Comparison of ENCODE assay signal across 23 cellular contexts in the genomic region with DNA sequence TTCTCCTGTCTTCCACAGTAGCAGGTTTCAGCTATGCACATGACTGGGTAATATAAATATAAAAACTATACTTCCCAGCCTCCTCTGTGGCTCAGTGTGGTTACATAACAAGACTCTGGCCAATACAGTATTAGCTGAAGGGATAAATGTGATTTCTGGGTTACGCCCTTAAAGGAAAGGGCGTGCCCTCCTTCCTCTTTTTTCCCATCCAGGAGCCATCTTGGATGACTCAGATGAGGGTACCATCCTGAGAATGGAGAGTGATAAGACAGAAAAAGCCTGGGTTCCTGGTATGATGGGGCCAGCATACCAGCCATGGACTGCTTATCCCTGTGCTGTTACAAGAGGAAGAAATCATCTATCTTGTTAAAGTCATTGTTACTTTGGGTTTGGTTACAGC.
DNase-seq lines count a peak whose midpoint lies in the region; ATAC-seq and TF ChIP-seq lines count a peak whose summit lies in the region.
"Had no signal": no experiment of that assay in that cellular context is flagged by ENCODE, and none has a peak within 500 bp of the region (broad histone marks: within the 10 kb centered on the region; RNA-seq: fewer than 3 reads in every experiment).

No MANE protein-coding gene starts in this region.

- no peaks in the 10 kb centered on the region for H4K20me1 ChIP-seq in BLaER1 treated with 17β-estradiol and CSF1 and Interleukin-3, amounts not matched to agents 10 nM and 100 nM

- TF ChIP-seq CTCF in NB4 (IDR thresholded peaks at IDR 0.05; ENCODE audit: low read depth, low read length), result no peak

- peak overlapping the region in 7 of 11 experiments; percentile 10 to 60 (median 39); a peak in 12 of 22 replicates for H3K4me2 ChIP-seq in BLaER1 treated with 17β-estradiol and CSF1 and Interleukin-3, amounts not matched to agents 10 nM and 100 nM

- H3K9ac ChIP-seq in BLaER1 treated with 17β-estradiol and CSF1 and Interleukin-3, amounts not matched to agents 10 nM and 100 nM, result no peak overlapping the region

- H3K36me3 Mint-ChIP-seq in activated naive CD8-positive, alpha-beta T cell treated with anti-CD3 and anti-CD28 coated beads, Interleukin-2, amount 50 U/mL, for 24 hours (ENCODE audit: low read depth), result peaks cover 43% of the 10 kb centered on the region
- H3K36me3 Mint-ChIP-seq in stimulated activated naive B cell treated with anti-CD40 and anti-IgM and Interleukin-4, amounts not matched to agents 10 μg/mL and 1 μg/mL and 100 μg/mL, for 72 hours, result peaks cover 44 to 72% of the 10 kb centered on the region in 2 donors

- peak overlapping the region in 4 of 11 experiments; percentile 8 to 35 (median 26); a peak in 3 of 22 replicates for H3K27ac ChIP-seq in BLaER1 treated with 17β-estradiol and CSF1 and Interleukin-3, amounts not matched to agents 10 nM and 100 nM
- H3K27ac ChIP-seq: esophagus muscularis mucosa, RWPE1, sigmoid colon, stomach, upper lobe of right lung had no signal

- H3K27ac Mint-ChIP-seq in activated naive CD8-positive, alpha-beta T cell treated with anti-CD3 and anti-CD28 coated beads, Interleukin-2, amount 50 U/mL, for 24 hours, result peak overlapping the region; percentile 50
- no peak overlapping the region for H3K27ac Mint-ChIP-seq in stimulated activated naive B cell treated with anti-CD40 and anti-IgM and Interleukin-4, amounts not matched to agents 10 μg/mL and 1 μg/mL and 100 μg/mL, for 72 hours
- H3K27ac Mint-ChIP-seq: H9, nephron had no signal

- peaks cover 78% of the 10 kb centered on the region for H3K4me1 Mint-ChIP-seq in activated naive CD8-positive, alpha-beta T cell treated with anti-CD3 and anti-CD28 coated beads, Interleukin-2, amount 50 U/mL, for 24 hours
- peaks cover 42 to 62% of the 10 kb centered on the region in 2 donors for H3K4me1 Mint-ChIP-seq in stimulated activated naive B cell treated with anti-CD40 and anti-IgM and Interleukin-4, amounts not matched to agents 10 μg/mL and 1 μg/mL and 100 μg/mL, for 72 hours

- no peak overlapping the region for H3K4me3 Mint-ChIP-seq in activated naive CD8-positive, alpha-beta T cell treated with anti-CD3 and anti-CD28 coated beads, Interleukin-2, amount 50 U/mL, for 24 hours
- H3K4me3 Mint-ChIP-seq in stimulated activated naive B cell treated with anti-CD40 and anti-IgM and Interleukin-4, amounts not matched to agents 10 μg/mL and 1 μg/mL and 100 μg/mL, for 72 hours, result no peak overlapping the region
- H3K4me3 Mint-ChIP-seq: H9, nephron had no signal

- no peaks in the 10 kb centered on the region for H3K27me3 Mint-ChIP-seq in activated naive CD8-positive, alpha-beta T cell treated with anti-CD3 and anti-CD28 coated beads, Interleukin-2, amount 50 U/mL, for 24 hours
- no peaks in the 10 kb centered on the region for H3K27me3 Mint-ChIP-seq in stimulated activated naive B cell treated with anti-CD40 and anti-IgM and Interleukin-4, amounts not matched to agents 10 μg/mL and 1 μg/mL and 100 μg/mL, for 72 hours

- no peak for TF ChIP-seq POLR2A in NB4 (IDR thresholded peaks at IDR 0.05; ENCODE audit: extremely low read depth, insufficient read length)

- H3K9me3 Mint-ChIP-seq in activated naive CD8-positive, alpha-beta T cell treated with anti-CD3 and anti-CD28 coated beads, Interleukin-2, amount 50 U/mL, for 24 hours, result no peaks in the 10 kb centered on the region
- H3K9me3 Mint-ChIP-seq in stimulated activated naive B cell treated with anti-CD40 and anti-IgM and Interleukin-4, amounts not matched to agents 10 μg/mL and 1 μg/mL and 100 μg/mL, for 72 hours, result no peaks in the 10 kb centered on the region
- H3K9me3 Mint-ChIP-seq: H9 had no signal

- no peaks in the 10 kb centered on the region for H3K27me3 ChIP-seq in BLaER1 treated with 17β-estradiol and CSF1 and Interleukin-3, amounts not matched to agents 10 nM and 100 nM
- H3K27me3 ChIP-seq: esophagus muscularis mucosa, sigmoid colon, stomach, upper lobe of right lung had no signal

- no peak for ATAC-seq in activated naive CD8-positive, alpha-beta T cell treated with anti-CD3 and anti-CD28 coated beads, Interleukin-2, amount 50 U/mL, for 24 hours
- no peak for ATAC-seq in stimulated activated naive B cell treated with anti-CD40 and anti-IgM and Interleukin-4, amounts not matched to agents 10 μg/mL and 1 μg/mL and 100 μg/mL, for 72 hours (replicated peaks)
- no peak for ATAC-seq in GM18867 (IDR thresholded peaks at IDR 0.05; ENCODE audit: unreplicated experiment)
- ATAC-seq: left colon, upper lobe of right lung had no signal

- peak; percentile 27 for DNase-seq in A172 (ENCODE audit: low spot score)
- DNase-seq in NB4 (ENCODE audit: low read depth), result peak; percentile 63
- DNase-seq in activated naive CD8-positive, alpha-beta T cell treated with anti-CD3 and anti-CD28 coated beads, Interleukin-2, amount 50 U/mL, for 24 hours, result no peak
- DNase-seq in stimulated activated naive B cell treated with anti-CD40 and anti-IgM and Interleukin-4, amounts not matched to agents 10 μg/mL and 1 μg/mL and 100 μg/mL, for 72 hours, result no peak
- no peak for DNase-seq in NCI-H1436 treated with DMSO at 0.1 percent for 48 hours (lab: John Stamatoyannopoulos, UW)
- DNase-seq in NCI-H1048 (lab: John Stamatoyannopoulos, UW), result no peak
- DNase-seq: activated naive CD4-positive, alpha-beta T cell treated with Interleukin-2 at 50 U/mL for 16 hours; aorta; cerebellar nuclear complex; H9; left colon; NCI-H2029; NK-92 treated with Interleukin-12 subunit alpha and Interleukin-12 subunit beta, amount 100 ng/mL, for 24 hours; posterior cingulate gyrus; sigmoid colon; stomach; T-helper 2 cell; upper lobe of right lung had no signal

- H3K4me3 ChIP-seq in BLaER1 treated with 17β-estradiol and CSF1 and Interleukin-3, amounts not matched to agents 10 nM and 100 nM, result no peak overlapping the region
- no peak overlapping the region for H3K4me3 ChIP-seq in NB4 (ENCODE audit: low read depth, low read length)
- H3K4me3 ChIP-seq: esophagus muscularis mucosa, sigmoid colon, stomach, upper lobe of right lung had no signal

- peaks cover 34 to 65% (median 48%) of the 10 kb centered on the region in 10 experiments for H3K4me1 ChIP-seq in BLaER1 treated with 17β-estradiol and CSF1 and Interleukin-3, amounts not matched to agents 10 nM and 100 nM
- H3K4me1 ChIP-seq: sigmoid colon had no signal

- H3K36me3 ChIP-seq in BLaER1 treated with 17β-estradiol and CSF1 and Interleukin-3, amounts not matched to agents 10 nM and 100 nM, result peaks cover 0 to 47% (median 0%) of the 10 kb centered on the region in 11 experiments; a peak in 7 of 22 replicates
- H3K36me3 ChIP-seq: sigmoid colon, upper lobe of right lung had no signal

- no peaks in the 10 kb centered on the region for H3K9me3 ChIP-seq in BLaER1 treated with 17β-estradiol and CSF1 and Interleukin-3, amounts not matched to agents 10 nM and 100 nM (replicated peaks in 1 of 11)
- H3K9me3 ChIP-seq: esophagus muscularis mucosa, sigmoid colon, stomach, upper lobe of right lung had no signal

Comparison
In these comparisons a context has a peak if more than half of its experiments do, and no peak if none do; other contexts are left out.
1. DNase-seq: peak in A172 (single experiment) and NB4 (single experiment); none in activated naive CD8-positive, alpha-beta T cell treated with anti-CD3 and anti-CD28 coated beads, Interleukin-2, amount 50 U/mL, for 24 hours (single experiment), stimulated activated naive B cell treated with anti-CD40 and anti-IgM and Interleukin-4, amounts not matched to agents 10 μg/mL and 1 μg/mL and 100 μg/mL, for 72 hours (single experiment), NCI-H1436 treated with DMSO at 0.1 percent for 48 hours (single experiment) and NCI-H1048 (single experiment).